ENCODE assay signal across 1 cellular context in the genomic region with DNA sequence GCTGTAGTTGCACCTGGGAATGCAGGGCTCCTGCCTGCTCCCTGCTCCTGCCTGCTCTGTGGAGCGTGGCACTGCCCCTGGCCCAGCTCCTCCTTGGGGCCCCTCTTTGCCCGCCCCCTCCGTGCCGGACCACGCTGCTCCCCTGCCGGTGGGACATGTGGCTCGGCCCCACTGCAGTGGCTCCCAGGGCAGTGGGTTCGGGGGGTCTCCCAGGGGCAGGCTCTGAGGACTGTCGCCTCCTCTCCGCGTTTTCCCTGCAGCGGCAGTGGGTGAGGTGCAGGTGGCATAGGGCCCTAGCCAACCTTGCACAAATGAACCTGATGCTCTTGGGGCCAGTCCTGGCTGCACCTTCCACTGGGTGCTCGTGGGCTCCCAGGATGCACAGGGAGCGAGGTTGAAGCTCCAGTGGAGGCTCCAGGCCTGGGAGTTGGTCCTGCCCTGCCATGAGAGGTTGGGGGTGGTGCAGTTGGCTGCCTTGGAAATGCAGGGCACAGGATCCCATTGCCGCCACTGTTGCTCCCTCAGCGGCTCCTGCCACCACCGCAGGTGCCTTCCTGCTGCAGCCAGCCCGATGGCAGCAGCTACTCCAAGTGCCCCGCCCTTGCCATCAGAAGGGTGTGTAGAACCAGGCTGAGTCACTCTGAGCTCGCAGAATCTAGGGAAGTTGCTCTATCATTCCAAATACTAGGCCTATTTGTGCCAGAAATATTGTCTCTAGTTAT.
TF ChIP-seq lines count a peak whose summit lies in the region.

No MANE protein-coding gene starts in this region.

TF ChIP-seq in HepG2, 621 proteins besides CTCF, POLR2A, EP300 and RAD21:
- TF ChIP-seq THRA (CRISPR knock-in tag; IDR thresholded peaks at IDR 0.05; ENCODE audit: borderline replicate concordance) = no peak
- no peak for TF ChIP-seq SRSF4 (IDR thresholded peaks at IDR 0.05; ENCODE audit: low read depth, low read length, poor library complexity, severe bottlenecking)
- TF ChIP-seq SNAI1 (CRISPR knock-in tag; IDR thresholded peaks at IDR 0.05; ENCODE audit: borderline replicate concordance) = no peak
- no peak for TF ChIP-seq ZNF205 (CRISPR knock-in tag; IDR thresholded peaks at IDR 0.05)
- no peak for TF ChIP-seq EHMT2 (IDR thresholded peaks at IDR 0.05; ENCODE audit: borderline replicate concordance, low read depth, low read length)
- TF ChIP-seq ZSCAN22 (CRISPR knock-in tag; IDR thresholded peaks at IDR 0.05) = no peak
- TF ChIP-seq ZMYM3 (CRISPR knock-in tag; IDR thresholded peaks at IDR 0.05) = no peak
- TF ChIP-seq ZMYM2 (CRISPR knock-in tag; IDR thresholded peaks at IDR 0.05) = no peak
- TF ChIP-seq KAT2B (IDR thresholded peaks at IDR 0.05; ENCODE audit: borderline replicate concordance, low read depth, low read length) = no peak
- TF ChIP-seq ZNF713 (CRISPR knock-in tag; IDR thresholded peaks at IDR 0.05) = no peak
- TF ChIP-seq ZNF550 (CRISPR knock-in tag; IDR thresholded peaks at IDR 0.05; ENCODE audit: borderline replicate concordance) = no peak
- TF ChIP-seq ZNF691 (CRISPR knock-in tag; IDR thresholded peaks at IDR 0.05; ENCODE audit: borderline replicate concordance, low read depth) = no peak
- TF ChIP-seq ZNF510 (CRISPR knock-in tag; IDR thresholded peaks at IDR 0.05; ENCODE audit: low read depth) = no peak
- TF ChIP-seq, protein P1, sequence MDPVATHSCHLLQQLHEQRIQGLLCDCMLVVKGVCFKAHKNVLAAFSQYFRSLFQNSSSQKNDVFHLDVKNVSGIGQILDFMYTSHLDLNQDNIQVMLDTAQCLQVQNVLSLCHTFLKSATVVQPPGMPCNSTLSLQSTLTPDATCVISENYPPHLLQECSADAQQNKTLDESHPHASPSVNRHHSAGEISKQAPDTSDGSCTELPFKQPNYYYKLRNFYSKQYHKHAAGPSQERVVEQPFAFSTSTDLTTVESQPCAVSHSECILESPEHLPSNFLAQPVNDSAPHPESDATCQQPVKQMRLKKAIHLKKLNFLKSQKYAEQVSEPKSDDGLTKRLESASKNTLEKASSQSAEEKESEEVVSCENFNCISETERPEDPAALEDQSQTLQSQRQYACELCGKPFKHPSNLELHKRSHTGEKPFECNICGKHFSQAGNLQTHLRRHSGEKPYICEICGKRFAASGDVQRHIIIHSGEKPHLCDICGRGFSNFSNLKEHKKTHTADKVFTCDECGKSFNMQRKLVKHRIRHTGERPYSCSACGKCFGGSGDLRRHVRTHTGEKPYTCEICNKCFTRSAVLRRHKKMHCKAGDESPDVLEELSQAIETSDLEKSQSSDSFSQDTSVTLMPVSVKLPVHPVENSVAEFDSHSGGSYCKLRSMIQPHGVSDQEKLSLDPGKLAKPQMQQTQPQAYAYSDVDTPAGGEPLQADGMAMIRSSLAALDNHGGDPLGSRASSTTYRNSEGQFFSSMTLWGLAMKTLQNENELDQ (CRISPR knock-in tag; IDR thresholded peaks at IDR 0.05; ENCODE audit: borderline replicate concordance) = no peak
